Comparison of ENCODE assay signal across 17 cellular contexts in genomic region chr15:51368751-51369450, GRCh38. TPM values are rescaled to one million over a fixed set of nuclear protein-coding genes. Genes with fewer than 3 reads are reported as not detected.
A peak's percentile ranks its signal among the peaks of the same experiment; 100 is the strongest.
DNase-seq lines count a peak whose midpoint lies in the region; ATAC-seq and TF ChIP-seq lines count a peak whose summit lies in the region.
"Had no signal": no experiment of that assay in that cellular context is flagged by ENCODE, and none has a peak within 500 bp of the region (broad histone marks: within the 10 kb centered on the region; RNA-seq: fewer than 3 reads in every experiment).

No MANE protein-coding gene starts in this region.

- H3K27ac ChIP-seq in osteoblast (ENCODE audit: low read depth, low read length) (peak overlapping the region; percentile 77), sigmoid colon (peak overlapping the region in 1 of 4 donors; percentile 19)
- H3K27ac ChIP-seq: body of pancreas, SK-N-MC, thyroid gland had no signal

- peak; percentile 63 for DNase-seq in AG09319 (ENCODE audit: extremely low read depth, low read depth)
- DNase-seq in LHCN-M2 (ENCODE audit: low read depth) = peak; percentile 34
- peak; percentile 68 for DNase-seq in astrocyte of the spinal cord (ENCODE audit: low read depth, low spot score)
- peak; percentile 82 for DNase-seq in osteoblast (ENCODE audit: insufficient read length, low spot score, missing footprints)
- DNase-seq in erythroblast (lab: John Stamatoyannopoulos, UW) = no peak
- DNase-seq in sigmoid colon = no peak
- no peak for DNase-seq in natural killer cell
- no peak for DNase-seq in GM20000 (ENCODE audit: low spot score)
- DNase-seq: activated CD4-positive, alpha-beta memory T cell treated with anti-CD3 and anti-CD28 coated beads for 36 hours; body of pancreas; effector CD8-positive, alpha-beta T cell; mucosa of descending colon; NCI-H2107; thyroid gland had no signal

- H3K4me2 ChIP-seq in osteoblast (ENCODE audit: insufficient read depth, low read length) = peak overlapping the region; percentile 38

- TF ChIP-seq CTCF in AG09319 (IDR thresholded peaks at IDR 0.05; ENCODE audit: low read depth, low read length) = no peak
- TF ChIP-seq CTCF in astrocyte of the spinal cord (IDR thresholded peaks at IDR 0.05; ENCODE audit: low read depth, low read length) = no peak
- TF ChIP-seq CTCF in osteoblast (IDR thresholded peaks at IDR 0.05; ENCODE audit: extremely low read depth, low read depth, low read length) = no peak
- TF ChIP-seq CTCF in sigmoid colon (IDR thresholded peaks at IDR 0.05) = no peak
- no peak for TF ChIP-seq CTCF in natural killer cell (IDR thresholded peaks at IDR 0.05)
- no peak for TF ChIP-seq CTCF in GM20000 (IDR thresholded peaks at IDR 0.05; ENCODE audit: extremely low read depth, missing control alignments)

- peaks cover 3% of the 10 kb centered on the region for H3K27me3 ChIP-seq in osteoblast (ENCODE audit: insufficient read depth, low read length)
- no peaks in the 10 kb centered on the region for H3K27me3 ChIP-seq in sigmoid colon
- H3K27me3 ChIP-seq: body of pancreas, thyroid gland had no signal

- no peaks in the 10 kb centered on the region for H3K36me3 Mint-ChIP-seq in natural killer cell
- H3K36me3 Mint-ChIP-seq: activated CD4-positive, alpha-beta memory T cell treated with anti-CD3 and anti-CD28 coated beads for 36 hours had no signal

- H3K4me1 Mint-ChIP-seq in natural killer cell = no peaks in the 10 kb centered on the region

- no peaks in the 10 kb centered on the region for H4K20me1 ChIP-seq in osteoblast (ENCODE audit: insufficient read depth, low read length)

- no peak overlapping the region for H3K27ac Mint-ChIP-seq in natural killer cell
- H3K27ac Mint-ChIP-seq: activated CD4-positive, alpha-beta memory T cell treated with anti-CD3 and anti-CD28 coated beads for 36 hours; activated T-helper 2 cell treated with anti-CD3 and anti-CD28 coated beads, Interferon-gamma antibody, Interleukin-2, Interleukin-4, amounts not matched to agents 10 μg/mL and 5 μg/mL and 100 μg/mL, durations not matched to agents 14 hours and 24 hours and 36 hours had no signal

- no peak overlapping the region for H3K4me3 Mint-ChIP-seq in natural killer cell
- H3K4me3 Mint-ChIP-seq: activated CD4-positive, alpha-beta memory T cell treated with anti-CD3 and anti-CD28 coated beads for 36 hours had no signal

- H3K27me3 Mint-ChIP-seq in natural killer cell (ENCODE audit: low read depth in 2 of 2) = peaks cover 3 to 7% of the 10 kb centered on the region in 2 donors
- H3K27me3 Mint-ChIP-seq: activated CD4-positive, alpha-beta memory T cell treated with anti-CD3 and anti-CD28 coated beads for 36 hours had no signal

- H3K9me3 Mint-ChIP-seq in natural killer cell = no peaks in the 10 kb centered on the region
- H3K9me3 Mint-ChIP-seq: activated CD4-positive, alpha-beta memory T cell treated with anti-CD3 and anti-CD28 coated beads for 36 hours; activated T-helper 2 cell treated with anti-CD3 and anti-CD28 coated beads, Interferon-gamma antibody, Interleukin-2, Interleukin-4, amounts not matched to agents 10 μg/mL and 5 μg/mL and 100 μg/mL, durations not matched to agents 14 hours and 24 hours and 36 hours had no signal

- H3K9me3 ChIP-seq in osteoblast (ENCODE audit: low read depth, low read length) (no peaks in the 10 kb centered on the region), sigmoid colon (no peaks in the 10 kb centered on the region)
- H3K9me3 ChIP-seq: body of pancreas, mucosa of descending colon, thyroid gland had no signal

- no peaks in the 10 kb centered on the region for H3K79me2 ChIP-seq in osteoblast (ENCODE audit: insufficient read depth, low read length)

- TF ChIP-seq EP300 in sigmoid colon (IDR thresholded peaks at IDR 0.05) = no peak

- H3K4me1 ChIP-seq in osteoblast (ENCODE audit: insufficient read depth, low read length) = peaks cover 30% of the 10 kb centered on the region
- H3K4me1 ChIP-seq in sigmoid colon = peaks cover 0 to 10% (median 5%) of the 10 kb centered on the region in 4 donors
- H3K4me1 ChIP-seq: body of pancreas had no signal

- intact Hi-C loops in sigmoid colon (cut with DNase I) (no loop called here), natural killer cell (cut with micrococcal nuclease) (no loop called here)

- H3K36me3 ChIP-seq in osteoblast (ENCODE audit: insufficient read depth, low read length) = no peaks in the 10 kb centered on the region
- H3K36me3 ChIP-seq in sigmoid colon = no peaks in the 10 kb centered on the region
- H3K36me3 ChIP-seq: thyroid gland had no signal

- 64 to 77% methylated on average over 3 of the region's 3 CpGs for WGBS in sigmoid colon, 2 donors

- no peak overlapping the region for H3K4me3 ChIP-seq in astrocyte of the spinal cord (ENCODE audit: low read depth, low read length)
- no peak overlapping the region for H3K4me3 ChIP-seq in osteoblast (ENCODE audit: insufficient read depth, low read length)
- H3K4me3 ChIP-seq in sigmoid colon = no peak overlapping the region
- H3K4me3 ChIP-seq: body of pancreas, mucosa of descending colon, SK-N-MC, thyroid gland had no signal

- ATAC-seq in natural killer cell = no peak
- ATAC-seq: body of pancreas, mucosa of descending colon had no signal

- H2AFZ ChIP-seq in osteoblast (ENCODE audit: low read length) = peak overlapping the region; percentile 43

- TF ChIP-seq POLR2A in erythroblast (IDR thresholded peaks at IDR 0.05; ENCODE audit: low read length) = no peak
- TF ChIP-seq POLR2A in sigmoid colon (IDR thresholded peaks at IDR 0.05) = no peak

- in situ Hi-C loops in astrocyte of the spinal cord (cut with HindIII; ENCODE audit: low sequenced_read_pairs) = no loop called here

RNA-seq across cellular contexts. Expression of gene GLDN, which starts 27.4 kb away (rescaled TPM):
- total RNA-seq in LHCN-M2 (2014; rRNA removed) (not detected in 2 replicates), osteoblast (0.59 and 1.1 TPM in 2 replicates), sigmoid colon (1 to 10 TPM; 1.2 to 5.5 (median 3.2) TPM), natural killer cell (not detected)
- not detected for polyA plus RNA-seq in LHCN-M2 (2012)
- 1 to 10 TPM in 1 of 3 donors, under 1 TPM in 1, not detected in 1; 0.46 to 1.2 TPM for polyA plus RNA-seq in sigmoid colon
- total RNA-seq: activated CD4-positive, alpha-beta memory T cell treated with anti-CD3 and anti-CD28 coated beads for 36 hours; kidney epithelial cell had no signal

RNA-seq across cellular contexts. Expression of gene CYP19A1, which starts 30.5 kb away (rescaled TPM):
- 2.6 TPM in 2 replicates for total RNA-seq in LHCN-M2 (2014; rRNA removed)
- polyA plus RNA-seq in LHCN-M2 (2012) = 0.41 TPM
- total RNA-seq in osteoblast = 2.2 and 4.4 TPM in 2 replicates
- total RNA-seq in sigmoid colon = under 1 TPM in 2 of 4 donors, not detected in 2; 0.41 to 0.71 TPM
- polyA plus RNA-seq in sigmoid colon = under 1 TPM in 1 of 3 donors, not detected in 2; 0.10 TPM
- total RNA-seq in natural killer cell = not detected
- total RNA-seq: activated CD4-positive, alpha-beta memory T cell treated with anti-CD3 and anti-CD28 coated beads for 36 hours; kidney epithelial cell had no signal

Comparison
In these comparisons a context has a peak if more than half of its experiments do, and no peak if none do; other contexts are left out.
1. DNase-seq: peak in AG09319 (single experiment), LHCN-M2 (single experiment), astrocyte of the spinal cord (single experiment) and osteoblast (single experiment); none in erythroblast (0 of 2), sigmoid colon (single experiment), natural killer cell (single experiment) and GM20000 (single experiment).